Comparison of ENCODE assay signal across 9 cellular contexts in genomic region chr16:9258423-9259051, GRCh38.
DNase-seq lines count a peak whose midpoint lies in the region; ATAC-seq, FAIRE-seq and TF ChIP-seq lines count a peak whose summit lies in the region.
"Had no signal": no experiment of that assay in that cellular context is flagged by ENCODE, and none has a peak within 500 bp of the region (broad histone marks: within the 10 kb centered on the region; RNA-seq: fewer than 3 reads in every experiment).

No MANE protein-coding gene starts in this region.

- no peaks in the 10 kb centered on the region for H3K9me3 Mint-ChIP-seq in activated T-helper 1 cell treated with anti-CD3 and anti-CD28 coated beads, Interleukin-12 subunit alpha, Interleukin-12 subunit beta, Interleukin-2, Interleukin-4 antibody, amounts not matched to agents 30 ng/mL and 10 ng/mL and 1 ng/mL, durations not matched to agents 14 hours and 24 hours and 36 hours

- no peak overlapping the region for H3K23ac ChIP-seq in H1 (ENCODE audit: insufficient read length)

- 48% methylated on average over 14 of the region's 14 CpGs; no CpG with 5 or more reads in 1 of the 2 experiments for whole genome bisulfite sequencing in H1 (ENCODE audit: extremely low coverage in 1 of 2, insufficient coverage in 1 of 2, insufficient read length in 1 of 2, insufficient replicate concordance in 2 of 2, low coverage in 1 of 2, low lambda C conversion rate in 2 of 2, missing lambda C conversion rate in 1 of 2), 2 experiments

- H3K4me1 Mint-ChIP-seq in activated T-helper 1 cell treated with anti-CD3 and anti-CD28 coated beads, Interleukin-12 subunit alpha, Interleukin-12 subunit beta, Interleukin-2, Interleukin-4 antibody, amounts not matched to agents 30 ng/mL and 10 ng/mL and 1 ng/mL, durations not matched to agents 14 hours and 24 hours and 36 hours (ENCODE audit: low read depth), result no peaks in the 10 kb centered on the region

- H3K4me2 ChIP-seq in PC-9, result no peak overlapping the region
- H3K4me2 ChIP-seq in H1 (ENCODE audit: insufficient read depth in 1 of 2, low read depth in 2 of 2, low read length in 2 of 2), result no peak overlapping the region
- H3K4me2 ChIP-seq: BLaER1 treated with 17β-estradiol and CSF1 and Interleukin-3, amounts not matched to agents 10 nM and 100 nM had no signal

- H3K27me3 ChIP-seq in PC-9 (ENCODE audit: insufficient read depth, low read depth) (peaks cover 11% of the 10 kb centered on the region; the same call in 1 of the 2 replicates), H1 (replicated peaks in 1 of 4; ENCODE audit: control insufficient read depth in 3 of 4, extremely low read depth in 1 of 4, insufficient read depth in 3 of 4, low read length in 3 of 4) (no peaks in the 10 kb centered on the region)
- H3K27me3 ChIP-seq: BLaER1 treated with 17β-estradiol and CSF1 and Interleukin-3, amounts not matched to agents 10 nM and 100 nM had no signal

- FAIRE-seq in H1 (lab: Jason Lieb, UNC), result peak; percentile 91

- no peak overlapping the region for H3K56ac ChIP-seq in H1 (replicated peaks; ENCODE audit: insufficient read length, low read depth, low read length)

- H2BK20ac ChIP-seq in H1 (ENCODE audit: low read length), result peak overlapping the region; percentile 53; the same call in 1 of the 2 replicates

- H3K27ac ChIP-seq in HEK293 (ENCODE audit: extremely low read depth, low read depth, low read length), result no peak overlapping the region
- no peak overlapping the region for H3K27ac ChIP-seq in PC-9
- no peak overlapping the region for H3K27ac ChIP-seq in H1 (ENCODE audit: low read depth, low read length)
- H3K27ac ChIP-seq: BLaER1 treated with 17β-estradiol and CSF1 and Interleukin-3, amounts not matched to agents 10 nM and 100 nM had no signal

- no peaks in the 10 kb centered on the region for H3K23me2 ChIP-seq in H1 (ENCODE audit: low read depth, low read length)

- no peak for TF ChIP-seq EP300 in H1 (IDR thresholded peaks at IDR 0.05; ENCODE audit: borderline replicate concordance in 1 of 2, low read depth in 2 of 2, low read length in 2 of 2)

- no TSS peak for BruUV-seq in PC-9 (replicated peaks; lab: Mats Ljungman, UMichigan)

- no peaks in the 10 kb centered on the region for H3K79me1 ChIP-seq in H1 (ENCODE audit: low read depth, low read length)

- H2BK12ac ChIP-seq in H1 (ENCODE audit: low read depth, low read length), result peak overlapping the region; percentile 27; the same call in 1 of the 2 replicates

- intact Hi-C loops in PC-9 (cut with micrococcal nuclease; ENCODE audit: unreplicated experiment), result loop anchor here (10.0 kb wide), 1 partner anchor 1246 kb away; no protein-coding TSS in a partner anchor
- intact Hi-C loops in activated T-helper 1 cell treated with anti-CD3 and anti-CD28 coated beads, Interleukin-12 subunit alpha, Interleukin-12 subunit beta, Interleukin-2, Interleukin-4 antibody, amounts not matched to agents 30 ng/mL and 10 ng/mL and 1 ng/mL, durations not matched to agents 14 hours and 24 hours and 36 hours (cut with micrococcal nuclease), result no loop called here

- H2AK5ac ChIP-seq in H1 (ENCODE audit: low read depth, low read length), result no peak overlapping the region

- H2AFZ ChIP-seq in PC-9 (no peak overlapping the region), H1 (ENCODE audit: low read length) (peak overlapping the region; percentile 91)

- H3K27me3 Mint-ChIP-seq in activated T-helper 1 cell treated with anti-CD3 and anti-CD28 coated beads, Interleukin-12 subunit alpha, Interleukin-12 subunit beta, Interleukin-2, Interleukin-4 antibody, amounts not matched to agents 30 ng/mL and 10 ng/mL and 1 ng/mL, durations not matched to agents 14 hours and 24 hours and 36 hours (ENCODE audit: insufficient read depth), result no peaks in the 10 kb centered on the region

- H3K14ac ChIP-seq in H1 (ENCODE audit: insufficient read length), result no peak overlapping the region

- DNase-seq in NCI-H1092 treated with DMSO at 0.1 percent for 48 hours (lab: John Stamatoyannopoulos, UW), result peak; percentile 3
- no peak for DNase-seq in NCI-H1092 (lab: John Stamatoyannopoulos, UW)
- peak in 1 of 2 experiments; percentile 27 for DNase-seq in PC-9
- DNase-seq in H1 (ENCODE audit: low read depth in 1 of 2, low spot score in 2 of 2), result peak; percentile 43 to 83
- DNase-seq in midbrain (lab: John Stamatoyannopoulos, UW), result peak; percentile 51
- no peak for DNase-seq in activated T-helper 1 cell treated with anti-CD3 and anti-CD28 coated beads, Interleukin-12 subunit alpha, Interleukin-12 subunit beta, Interleukin-2, Interleukin-4 antibody, amounts not matched to agents 30 ng/mL and 10 ng/mL and 1 ng/mL, durations not matched to agents 14 hours and 24 hours and 36 hours (ENCODE audit: low spot score)

- peak; percentile 95 to 97 for TF ChIP-seq RAD21 in H1 (IDR thresholded peaks at IDR 0.05 in 1 of 2, conservative IDR thresholded peaks at IDR 0.05 in 1 of 2; ENCODE audit: low read depth in 2 of 2, low read length in 2 of 2)

- no peak overlapping the region for H3K4me3 Mint-ChIP-seq in activated T-helper 1 cell treated with anti-CD3 and anti-CD28 coated beads, Interleukin-12 subunit alpha, Interleukin-12 subunit beta, Interleukin-2, Interleukin-4 antibody, amounts not matched to agents 30 ng/mL and 10 ng/mL and 1 ng/mL, durations not matched to agents 14 hours and 24 hours and 36 hours

- POLR2A ChIA-PET in HEK293 (lab: Yijun Ruan, JAX) (interaction anchor here (0.5 kb wide), 1 partner anchor 167 kb away, joined by 3 read pairs; no protein-coding TSS in a partner anchor), PC-9 (lab: Charles Lee; ENCODE audit: unreplicated experiment) (no interaction called here), H1 (lab: Charles Lee; ENCODE audit: partially characterized antibody) (no interaction called here)

- H2BK15ac ChIP-seq in H1 (ENCODE audit: low read length), result peak overlapping the region; percentile 50

- H4K20me1 ChIP-seq in PC-9 (ENCODE audit: insufficient read depth) (no peaks in the 10 kb centered on the region), H1 (replicated peaks in 1 of 2; ENCODE audit: control insufficient read depth in 1 of 2, insufficient read depth in 2 of 2, low read length in 2 of 2) (no peaks in the 10 kb centered on the region)
- H4K20me1 ChIP-seq: BLaER1 treated with 17β-estradiol and CSF1 and Interleukin-3, amounts not matched to agents 10 nM and 100 nM had no signal

- H2BK5ac ChIP-seq in H1 (ENCODE audit: low read depth, low read length), result no peak overlapping the region

- H3K36me3 ChIP-seq in HEK293 (ENCODE audit: control insufficient read depth in 2 of 2, insufficient read depth in 1 of 2, low read length in 2 of 2), result no peaks in the 10 kb centered on the region
- no peaks in the 10 kb centered on the region for H3K36me3 ChIP-seq in PC-9 (ENCODE audit: low read depth)
- no peaks in the 10 kb centered on the region for H3K36me3 ChIP-seq in H1 (ENCODE audit: control insufficient read depth in 2 of 4, insufficient read depth in 4 of 4, low read length in 3 of 4)
- H3K36me3 ChIP-seq: BLaER1 treated with 17β-estradiol and CSF1 and Interleukin-3, amounts not matched to agents 10 nM and 100 nM had no signal

- H3K4me3 ChIP-seq in HEK293 (ENCODE audit: low read depth, low read length) (no peak overlapping the region), PC-9 (no peak overlapping the region), H1 (ENCODE audit: extremely low read depth in 1 of 4, insufficient read depth in 2 of 4, low read depth in 3 of 4, low read length in 4 of 4) (no peak overlapping the region)
- H3K4me3 ChIP-seq: BLaER1 treated with 17β-estradiol and CSF1 and Interleukin-3, amounts not matched to agents 10 nM and 100 nM had no signal

- no peak overlapping the region for H3K18ac ChIP-seq in H1 (ENCODE audit: extremely low read depth, low read length)

- no peaks in the 10 kb centered on the region for H3F3A ChIP-seq in PC-9 (ENCODE audit: insufficient read depth, low read depth)

- H2BK120ac ChIP-seq in H1 (replicated peaks; ENCODE audit: low read depth, low read length), result no peak overlapping the region

- CTCF ChIA-PET in HEK293 (lab: Yijun Ruan, JAX) (interaction anchor here (0.6 to 4.4 kb wide), 19 partner anchors 10 to 938 kb away, joined by 3 to 35 read pairs (median 4); partner anchors contain the start of gene GRIN2A), PC-9 (lab: Charles Lee) (interaction anchor here (1.0 kb wide), 1 partner anchor 106 kb away, joined by 3 read pairs; no protein-coding TSS in a partner anchor), H1 (lab: Charles Lee; ENCODE audit: partially characterized antibody) (interaction anchor here (0.5 to 10.8 kb wide), 75 partner anchors 9 to 1068 kb away, joined by 3 to 86 read pairs (median 4); partner anchors contain the start of gene GRIN2A)

- H4K5ac ChIP-seq in H1 (ENCODE audit: insufficient read length, low read depth, low read length), result no peak overlapping the region

- H3K4ac ChIP-seq in H1 (replicated peaks; ENCODE audit: insufficient read length, low read depth, low read length), result no peak overlapping the region

- H3K79me2 ChIP-seq in PC-9 (ENCODE audit: low read depth), result no peaks in the 10 kb centered on the region
- no peaks in the 10 kb centered on the region for H3K79me2 ChIP-seq in H1 (ENCODE audit: control insufficient read depth in 1 of 2, insufficient read depth in 2 of 2, low read length in 2 of 2)

- ATAC-seq in esophagus mucosa, result no peak

- H4K8ac ChIP-seq in H1 (ENCODE audit: extremely low read depth, insufficient read depth, low read length), result no peak overlapping the region

- H3K4me1 ChIP-seq in HEK293 (ENCODE audit: control insufficient read depth, insufficient read depth, low read length) (peaks cover 6% of the 10 kb centered on the region), PC-9 (replicated peaks; ENCODE audit: insufficient read depth) (no peaks in the 10 kb centered on the region), H1 (replicated peaks in 1 of 4; ENCODE audit: control insufficient read depth in 3 of 4, insufficient read depth in 4 of 4, low read length in 3 of 4) (peaks cover 0 to 4% (median under 1%) of the 10 kb centered on the region in 4 experiments; a peak in 3 of 7 replicates)

- H3K9me3 ChIP-seq in HEK293 (ENCODE audit: control insufficient read depth, insufficient read depth, low read depth, low read length) (no peaks in the 10 kb centered on the region), PC-9 (ENCODE audit: insufficient read depth, low read depth) (no peaks in the 10 kb centered on the region), H1 (ENCODE audit: insufficient read depth in 2 of 2, low read depth in 1 of 2, low read length in 1 of 2) (no peaks in the 10 kb centered on the region)

- no peaks in the 10 kb centered on the region for H3K36me3 Mint-ChIP-seq in activated T-helper 1 cell treated with anti-CD3 and anti-CD28 coated beads, Interleukin-12 subunit alpha, Interleukin-12 subunit beta, Interleukin-2, Interleukin-4 antibody, amounts not matched to agents 30 ng/mL and 10 ng/mL and 1 ng/mL, durations not matched to agents 14 hours and 24 hours and 36 hours (ENCODE audit: low read depth)

- no peak overlapping the region for H3K27ac Mint-ChIP-seq in activated T-helper 1 cell treated with anti-CD3 and anti-CD28 coated beads, Interleukin-12 subunit alpha, Interleukin-12 subunit beta, Interleukin-2, Interleukin-4 antibody, amounts not matched to agents 30 ng/mL and 10 ng/mL and 1 ng/mL, durations not matched to agents 14 hours and 24 hours and 36 hours

- H3K9ac ChIP-seq in H1 (replicated peaks in 1 of 4; ENCODE audit: extremely low read depth in 1 of 4, low read depth in 3 of 4, low read length in 3 of 4), result no peak overlapping the region
- H3K9ac ChIP-seq: BLaER1 treated with 17β-estradiol and CSF1 and Interleukin-3, amounts not matched to agents 10 nM and 100 nM had no signal

- TF ChIP-seq POLR2A in H1 (IDR thresholded peaks at IDR 0.05; ENCODE audit: control extremely low read depth in 1 of 2, low read depth in 2 of 2, low read length in 2 of 2), result no peak

- H3K9me2 ChIP-seq in PC-9 (ENCODE audit: insufficient read depth), result no peaks in the 10 kb centered on the region

- TF ChIP-seq CTCF in HEK293 (tag by site-specific recombination; IDR thresholded peaks at IDR 0.05) (no peak), PC-9 (conservative IDR thresholded peaks at IDR 0.05) (peak; percentile 67), H1 (IDR thresholded peaks at IDR 0.05; ENCODE audit: control extremely low read depth in 1 of 3, insufficient read depth in 1 of 3, low read depth in 1 of 3, low read length in 3 of 3) (peak; percentile 84 to 92 (median 84))

- peak overlapping the region; percentile 28 for H4K91ac ChIP-seq in H1 (replicated peaks; ENCODE audit: insufficient read length, low read length)

Comparison
In these comparisons a context has a peak if more than half of its experiments do, and no peak if none do; other contexts are left out.
1. DNase-seq: peak in NCI-H1092 treated with DMSO at 0.1 percent for 48 hours (single experiment), H1 (2 of 2) and midbrain (single experiment); none in NCI-H1092 (single experiment) and activated T-helper 1 cell treated with anti-CD3 and anti-CD28 coated beads, Interleukin-12 subunit alpha, Interleukin-12 subunit beta, Interleukin-2, Interleukin-4 antibody, amounts not matched to agents 30 ng/mL and 10 ng/mL and 1 ng/mL, durations not matched to agents 14 hours and 24 hours and 36 hours (single experiment).